13 cellular contexts compared by ENCODE assay signal in the genomic region with DNA sequence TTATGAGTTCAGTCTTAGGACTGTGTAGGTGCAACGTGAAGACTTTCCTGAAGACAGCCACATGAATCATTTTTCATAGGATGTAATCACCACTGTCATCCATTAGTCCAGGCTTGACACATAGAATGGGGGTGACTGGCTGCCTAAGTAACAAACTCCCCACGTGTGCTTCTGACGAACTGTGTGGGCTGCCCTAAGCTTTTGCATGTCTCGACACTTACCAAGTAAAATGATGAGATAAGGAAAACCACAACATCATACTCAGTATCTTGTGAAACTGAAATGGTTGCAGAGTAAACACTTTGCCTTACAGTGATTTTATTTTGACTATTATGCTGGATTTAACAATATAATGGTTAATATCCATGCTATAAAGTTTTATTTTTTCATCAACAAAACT. TPM values are rescaled to one million over a fixed set of nuclear protein-coding genes. Genes with fewer than 3 reads are reported as not detected.
DNase-seq lines count a peak whose midpoint lies in the region; ATAC-seq, FAIRE-seq and TF ChIP-seq lines count a peak whose summit lies in the region.
"Had no signal": no experiment of that assay in that cellular context is flagged by ENCODE, and none has a peak within 500 bp of the region (broad histone marks: within the 10 kb centered on the region; RNA-seq: fewer than 3 reads in every experiment).

No MANE protein-coding gene starts in this region.

- H3K27ac ChIP-seq in VCaP = peak overlapping the region; percentile 56; the same call in 1 of the 2 replicates
- H3K27ac ChIP-seq in left lung = no peak overlapping the region

- TF ChIP-seq CTCF in VCaP (conservative IDR thresholded peaks at IDR 0.05) (no peak), left lung (IDR thresholded peaks at IDR 0.05) (no peak)

- peak; percentile 44 for DNase-seq in EH (ENCODE audit: low read depth)
- DNase-seq in HTR-8/SVneo (ENCODE audit: insufficient read length, low spot score) = peak; percentile 33
- DNase-seq in left lung = no peak
- no peak for DNase-seq in T-helper 1 cell
- DNase-seq in globus pallidus (ENCODE audit: low spot score) = no peak
- DNase-seq: HCEC 1CT, left cardiac atrium, T-helper 9 cell had no signal

- H3K27me3 ChIP-seq in left lung = peaks cover 0 to 17% of the 10 kb centered on the region in 2 donors

- no peaks in the 10 kb centered on the region for H3K36me3 ChIP-seq in left lung

- no peak overlapping the region for H3K4me3 ChIP-seq in left lung

- no peak for FAIRE-seq in HTR-8/SVneo (lab: Jason Lieb, UNC)
- FAIRE-seq: GM19239 had no signal

- ATAC-seq in left lung (peak; percentile 31), GM19324 (IDR thresholded peaks at IDR 0.05; ENCODE audit: low FRiP score, unreplicated experiment) (no peak)
- ATAC-seq: Panc1 had no signal

- intact Hi-C loops in left lung (cut with DNase I) = no loop called here

- no peaks in the 10 kb centered on the region for H3K9me3 ChIP-seq in left lung

- H3K4me1 ChIP-seq in left lung = peaks cover 0 to 55% of the 10 kb centered on the region in 2 donors

RNA-seq across cellular contexts. Expression of gene ERG, which starts 19.5 kb away (rescaled TPM):
- 10 to 100 TPM; 21.7 to 27.6 TPM for total RNA-seq in left lung
- total RNA-seq: activated T-helper 1 cell treated with anti-CD3 and anti-CD28 coated beads, Interleukin-12 subunit alpha, Interleukin-12 subunit beta, Interleukin-2, Interleukin-4 antibody, amounts not matched to agents 30 ng/mL and 10 ng/mL and 1 ng/mL, durations not matched to agents 14 hours and 24 hours and 36 hours had no signal

Comparison
In these comparisons a context has a peak if more than half of its experiments do, and no peak if none do; other contexts are left out.
1. DNase-seq: peak in EH (single experiment) and HTR-8/SVneo (single experiment); none in left lung (0 of 2), T-helper 1 cell (0 of 5) and globus pallidus (single experiment).